Comparison of ENCODE assay signal across 13 cellular contexts in genomic region chr11:15897211-15897960, GRCh38.
DNase-seq lines count a peak whose midpoint lies in the region; ATAC-seq and TF ChIP-seq lines count a peak whose summit lies in the region.
"Had no signal": no experiment of that assay in that cellular context is flagged by ENCODE, and none has a peak within 500 bp of the region (broad histone marks: within the 10 kb centered on the region; RNA-seq: fewer than 3 reads in every experiment).

No MANE protein-coding gene starts in this region.

- intact Hi-C loops in left ventricle myocardium superior (cut with micrococcal nuclease) = no loop called here
- intact Hi-C loops in heart left ventricle (cut with DNase I) = no loop called here
- intact Hi-C loops in activated CD4-positive, alpha-beta T cell treated with anti-CD3 and anti-CD28 coated beads, Interleukin-2, amount 10 ng/mL, durations not matched to agents 24 days and 14 days (cut with micrococcal nuclease) = no loop called here

- H3K4me1 ChIP-seq in heart left ventricle = peaks cover 0 to 18% (median 7%) of the 10 kb centered on the region in 12 donors

- no peaks in the 10 kb centered on the region for H3K36me3 Mint-ChIP-seq in activated CD4-positive, alpha-beta T cell treated with anti-CD3 and anti-CD28 coated beads, Interleukin-2, amount 10 ng/mL, durations not matched to agents 24 days and 14 days (ENCODE audit: low read depth)

- H3K4me1 Mint-ChIP-seq in activated CD4-positive, alpha-beta T cell treated with anti-CD3 and anti-CD28 coated beads, Interleukin-2, amount 10 ng/mL, durations not matched to agents 24 days and 14 days = no peaks in the 10 kb centered on the region

- H3K9me3 ChIP-seq in heart left ventricle = no peaks in the 10 kb centered on the region
- H3K9me3 ChIP-seq: ovary had no signal

- no peak overlapping the region for H3K27ac Mint-ChIP-seq in activated CD4-positive, alpha-beta T cell treated with anti-CD3 and anti-CD28 coated beads, Interleukin-2, amount 10 ng/mL, durations not matched to agents 24 days and 14 days
- H3K27ac Mint-ChIP-seq: IgD-negative memory B cell had no signal

- H3K9me3 Mint-ChIP-seq in activated CD4-positive, alpha-beta T cell treated with anti-CD3 and anti-CD28 coated beads, Interleukin-2, amount 10 ng/mL, durations not matched to agents 24 days and 14 days = no peaks in the 10 kb centered on the region
- H3K9me3 Mint-ChIP-seq: IgD-negative memory B cell had no signal

- ATAC-seq in left ventricle myocardium superior = no peak
- no peak for ATAC-seq in heart left ventricle
- ATAC-seq in HG02763 (IDR thresholded peaks at IDR 0.05; ENCODE audit: unreplicated experiment) = no peak
- no peak for ATAC-seq in HG02885 (IDR thresholded peaks at IDR 0.05; ENCODE audit: poor library complexity, unreplicated experiment)

- H3K4me3 Mint-ChIP-seq in activated CD4-positive, alpha-beta T cell treated with anti-CD3 and anti-CD28 coated beads, Interleukin-2, amount 10 ng/mL, durations not matched to agents 24 days and 14 days = no peak overlapping the region
- H3K4me3 Mint-ChIP-seq: IgD-negative memory B cell had no signal

- no peaks in the 10 kb centered on the region for H3K27me3 Mint-ChIP-seq in activated CD4-positive, alpha-beta T cell treated with anti-CD3 and anti-CD28 coated beads, Interleukin-2, amount 10 ng/mL, durations not matched to agents 24 days and 14 days
- H3K27me3 Mint-ChIP-seq: IgD-negative memory B cell had no signal

- H3K27ac ChIP-seq in heart left ventricle = no peak overlapping the region
- H3K27ac ChIP-seq: ovary had no signal

- H3K27me3 ChIP-seq in heart left ventricle = no peaks in the 10 kb centered on the region
- H3K27me3 ChIP-seq: ovary had no signal

- no peak overlapping the region for H3K4me3 ChIP-seq in heart left ventricle
- H3K4me3 ChIP-seq: ovary had no signal

- DNase-seq in left ventricle myocardium superior = peak; percentile 35
- DNase-seq in heart left ventricle = no peak
- DNase-seq in SKM-1 (lab: John Stamatoyannopoulos, UW; ENCODE audit: unreplicated experiment) = peak; percentile 30
- peak; percentile 50 for DNase-seq in iris pigment epithelial cell (ENCODE audit: low read depth)
- no peak for DNase-seq in NCI-H526 (lab: John Stamatoyannopoulos, UW)
- no peak for DNase-seq in activated CD4-positive, alpha-beta T cell treated with anti-CD3 and anti-CD28 coated beads, Interleukin-2, amount 10 ng/mL, durations not matched to agents 24 days and 14 days
- DNase-seq: central memory CD4-positive, alpha-beta T cell; NCI-H2171 treated with DMSO at 0.1 percent for 48 hours; ovary; SHP77 treated with DMSO at 0.1 percent for 48 hours had no signal

- H3K36me3 ChIP-seq in heart left ventricle = no peaks in the 10 kb centered on the region
- H3K36me3 ChIP-seq: ovary had no signal

- TF ChIP-seq POLR2A in heart left ventricle (IDR thresholded peaks at IDR 0.05) = no peak

- no peak for TF ChIP-seq CTCF in heart left ventricle (IDR thresholded peaks at IDR 0.05)

- WGBS in heart left ventricle, 4 donors = 70 to 80% (median 75%) methylated on average over 5 to 6 of the region's 6 CpGs

Comparison
In these comparisons a context has a peak if more than half of its experiments do, and no peak if none do; other contexts are left out.
1. DNase-seq: peak in left ventricle myocardium superior (single experiment), SKM-1 (single experiment) and iris pigment epithelial cell (single experiment); none in heart left ventricle (0 of 5), NCI-H526 (0 of 2) and activated CD4-positive, alpha-beta T cell treated with anti-CD3 and anti-CD28 coated beads, Interleukin-2, amount 10 ng/mL, durations not matched to agents 24 days and 14 days (single experiment).